In genomic region chr6:3361312-3362037, GRCh38 we compare ENCODE assay signal across 1 cellular context.
TF ChIP-seq lines count a peak whose summit lies in the region.

No MANE protein-coding gene starts in this region.

TF ChIP-seq in HepG2, 621 proteins besides CTCF, POLR2A, EP300 and RAD21 (continued from another document and continues in another):
- TF ChIP-seq, protein P1, sequence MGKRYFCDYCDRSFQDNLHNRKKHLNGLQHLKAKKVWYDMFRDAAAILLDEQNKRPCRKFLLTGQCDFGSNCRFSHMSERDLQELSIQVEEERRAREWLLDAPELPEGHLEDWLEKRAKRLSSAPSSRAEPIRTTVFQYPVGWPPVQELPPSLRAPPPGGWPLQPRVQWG (CRISPR knock-in tag; IDR thresholded peaks at IDR 0.05; ENCODE audit: borderline replicate concordance, low read depth) = no peak
- TF ChIP-seq ZFY (CRISPR knock-in tag; IDR thresholded peaks at IDR 0.05) (no peak; the same call in 1 of the 2 replicates), NR3C1 (CRISPR knock-in tag; IDR thresholded peaks at IDR 0.05) (no peak), PRMT3 (CRISPR knock-in tag; IDR thresholded peaks at IDR 0.05; ENCODE audit: borderline replicate concordance, low read depth) (no peak), MBD4 (IDR thresholded peaks at IDR 0.05; ENCODE audit: borderline replicate concordance, low read length) (no peak), TMF1 (CRISPR knock-in tag; IDR thresholded peaks at IDR 0.05; ENCODE audit: low read depth) (no peak), TFDP1 (CRISPR knock-in tag; IDR thresholded peaks at IDR 0.05; ENCODE audit: borderline replicate concordance) (no peak; the same call in 1 of the 2 replicates), RXRB (CRISPR knock-in tag; IDR thresholded peaks at IDR 0.05; ENCODE audit: borderline replicate concordance) (peak; percentile 61), ZNF383 (CRISPR knock-in tag; IDR thresholded peaks at IDR 0.05; ENCODE audit: borderline replicate concordance) (no peak), CEBPB (IDR thresholded peaks at IDR 0.05; ENCODE audit: borderline replicate concordance, low read depth, low read length) (no peak), EHMT2 (IDR thresholded peaks at IDR 0.05; ENCODE audit: borderline replicate concordance, low read depth, low read length) (no peak), ZNF251 (CRISPR knock-in tag; IDR thresholded peaks at IDR 0.05) (no peak), MATR3 (CRISPR knock-in tag; IDR thresholded peaks at IDR 0.05) (no peak), ZNF362 (CRISPR knock-in tag; IDR thresholded peaks at IDR 0.05; ENCODE audit: borderline replicate concordance) (no peak), RORA (CRISPR knock-in tag; IDR thresholded peaks at IDR 0.05) (no peak), JDP2 (CRISPR knock-in tag; IDR thresholded peaks at IDR 0.05; ENCODE audit: borderline replicate concordance) (no peak), FOXO1 (CRISPR knock-in tag; IDR thresholded peaks at IDR 0.05) (0 out of 2 replicates have a peak, but pooled peaks have one; percentile 19), FUBP1 (CRISPR knock-in tag; IDR thresholded peaks at IDR 0.05; ENCODE audit: borderline replicate concordance) (no peak), KDM3A (CRISPR knock-in tag; IDR thresholded peaks at IDR 0.05; ENCODE audit: low read depth) (no peak), TBL1XR1 (IDR thresholded peaks at IDR 0.05; ENCODE audit: borderline replicate concordance, low read length, partially characterized antibody) (no peak), ZNF451 (CRISPR knock-in tag; IDR thresholded peaks at IDR 0.05) (no peak), RFX1 (IDR thresholded peaks at IDR 0.05) (no peak), KAT8 (CRISPR knock-in tag; IDR thresholded peaks at IDR 0.05) (0 out of 2 replicates have a peak, but pooled peaks have one; percentile 15), KDM1A (CRISPR knock-in tag; IDR thresholded peaks at IDR 0.05) (peak; percentile 41; the same call in 1 of the 2 replicates), CHD2 (IDR thresholded peaks at IDR 0.05; ENCODE audit: low read depth, low read length) (no peak), PAF1 (CRISPR knock-in tag; IDR thresholded peaks at IDR 0.05) (0 out of 2 replicates have a peak, but pooled peaks have one; percentile 31), CEBPG (CRISPR knock-in tag; IDR thresholded peaks at IDR 0.05) (no peak), ZNF564 (CRISPR knock-in tag; IDR thresholded peaks at IDR 0.05) (no peak), IRF1 (CRISPR knock-in tag; IDR thresholded peaks at IDR 0.05; ENCODE audit: low read depth) (no peak), SMYD3 (CRISPR knock-in tag; IDR thresholded peaks at IDR 0.05) (no peak), HDAC2 (CRISPR knock-in tag; IDR thresholded peaks at IDR 0.05) (peak; percentile 72; the same call in 1 of the 2 replicates), ZNF282 (IDR thresholded peaks at IDR 0.05; ENCODE audit: partially characterized antibody) (no peak), ZNF552 (CRISPR knock-in tag; IDR thresholded peaks at IDR 0.05; ENCODE audit: borderline replicate concordance) (no peak), ZNF292 (CRISPR knock-in tag; IDR thresholded peaks at IDR 0.05; ENCODE audit: borderline replicate concordance, low read depth) (peak; percentile 43; the same call in 1 of the 2 replicates), ZBTB25 (CRISPR knock-in tag; IDR thresholded peaks at IDR 0.05) (no peak), ZNF225 (CRISPR knock-in tag; IDR thresholded peaks at IDR 0.05) (no peak), ZNF850 (CRISPR knock-in tag; conservative IDR thresholded peaks at IDR 0.05) (no peak), ZFP1 (CRISPR knock-in tag; IDR thresholded peaks at IDR 0.05) (no peak), ZNF230 (CRISPR knock-in tag; IDR thresholded peaks at IDR 0.05) (no peak), ZNF503 (CRISPR knock-in tag; IDR thresholded peaks at IDR 0.05) (no peak), LCORL (IDR thresholded peaks at IDR 0.05) (no peak), LCORL (CRISPR knock-in tag; IDR thresholded peaks at IDR 0.05) (0 out of 2 replicates have a peak, but pooled peaks have one; percentile 39), ZBTB38 (CRISPR knock-in tag; IDR thresholded peaks at IDR 0.05) (peak; percentile 67; the same call in 1 of the 2 replicates), HNRNPK (IDR thresholded peaks at IDR 0.05; ENCODE audit: low read depth, low read length, poor library complexity, severe bottlenecking) (no peak), NAIF1 (CRISPR knock-in tag; IDR thresholded peaks at IDR 0.05; ENCODE audit: borderline replicate concordance) (no peak), ZNF350 (CRISPR knock-in tag; IDR thresholded peaks at IDR 0.05; ENCODE audit: borderline replicate concordance, low read depth) (peak; percentile 56), SP5 (CRISPR knock-in tag; IDR thresholded peaks at IDR 0.05; ENCODE audit: borderline replicate concordance, low read depth) (peak; percentile 22; the same call in 1 of the 2 replicates), DNMT1 (CRISPR knock-in tag; IDR thresholded peaks at IDR 0.05) (no peak), HNF4A (CRISPR knock-in tag; IDR thresholded peaks at IDR 0.05) (peak; percentile 92)
- TF ChIP-seq, protein P2, sequence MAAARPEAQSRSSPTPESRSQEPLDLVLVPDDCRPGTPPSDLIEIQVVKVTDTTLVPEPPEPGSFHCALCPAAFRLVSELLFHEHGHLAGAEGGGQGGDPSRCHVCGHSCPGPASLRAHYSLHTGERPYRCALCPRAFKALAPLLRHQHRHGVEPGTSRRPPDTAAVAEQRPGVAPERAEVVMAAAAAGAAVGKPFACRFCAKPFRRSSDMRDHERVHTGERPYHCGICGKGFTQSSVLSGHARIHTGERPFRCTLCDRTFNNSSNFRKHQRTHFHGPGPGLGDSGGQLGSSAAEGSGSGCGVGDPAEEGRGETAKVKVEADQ (CRISPR knock-in tag; IDR thresholded peaks at IDR 0.05; ENCODE audit: borderline replicate concordance) = no peak
- TF ChIP-seq, protein P3, sequence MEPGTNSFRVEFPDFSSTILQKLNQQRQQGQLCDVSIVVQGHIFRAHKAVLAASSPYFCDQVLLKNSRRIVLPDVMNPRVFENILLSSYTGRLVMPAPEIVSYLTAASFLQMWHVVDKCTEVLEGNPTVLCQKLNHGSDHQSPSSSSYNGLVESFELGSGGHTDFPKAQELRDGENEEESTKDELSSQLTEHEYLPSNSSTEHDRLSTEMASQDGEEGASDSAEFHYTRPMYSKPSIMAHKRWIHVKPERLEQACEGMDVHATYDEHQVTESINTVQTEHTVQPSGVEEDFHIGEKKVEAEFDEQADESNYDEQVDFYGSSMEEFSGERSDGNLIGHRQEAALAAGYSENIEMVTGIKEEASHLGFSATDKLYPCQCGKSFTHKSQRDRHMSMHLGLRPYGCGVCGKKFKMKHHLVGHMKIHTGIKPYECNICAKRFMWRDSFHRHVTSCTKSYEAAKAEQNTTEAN (CRISPR knock-in tag; conservative IDR thresholded peaks at IDR 0.05) = no peak
- TF ChIP-seq, protein P4, sequence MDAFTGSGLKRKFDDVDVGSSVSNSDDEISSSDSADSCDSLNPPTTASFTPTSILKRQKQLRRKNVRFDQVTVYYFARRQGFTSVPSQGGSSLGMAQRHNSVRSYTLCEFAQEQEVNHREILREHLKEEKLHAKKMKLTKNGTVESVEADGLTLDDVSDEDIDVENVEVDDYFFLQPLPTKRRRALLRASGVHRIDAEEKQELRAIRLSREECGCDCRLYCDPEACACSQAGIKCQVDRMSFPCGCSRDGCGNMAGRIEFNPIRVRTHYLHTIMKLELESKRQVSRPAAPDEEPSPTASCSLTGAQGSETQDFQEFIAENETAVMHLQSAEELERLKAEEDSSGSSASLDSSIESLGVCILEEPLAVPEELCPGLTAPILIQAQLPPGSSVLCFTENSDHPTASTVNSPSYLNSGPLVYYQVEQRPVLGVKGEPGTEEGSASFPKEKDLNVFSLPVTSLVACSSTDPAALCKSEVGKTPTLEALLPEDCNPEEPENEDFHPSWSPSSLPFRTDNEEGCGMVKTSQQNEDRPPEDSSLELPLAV (CRISPR knock-in tag; conservative IDR thresholded peaks at IDR 0.05; ENCODE audit: low read depth) = no peak
- TF ChIP-seq, protein P5, sequence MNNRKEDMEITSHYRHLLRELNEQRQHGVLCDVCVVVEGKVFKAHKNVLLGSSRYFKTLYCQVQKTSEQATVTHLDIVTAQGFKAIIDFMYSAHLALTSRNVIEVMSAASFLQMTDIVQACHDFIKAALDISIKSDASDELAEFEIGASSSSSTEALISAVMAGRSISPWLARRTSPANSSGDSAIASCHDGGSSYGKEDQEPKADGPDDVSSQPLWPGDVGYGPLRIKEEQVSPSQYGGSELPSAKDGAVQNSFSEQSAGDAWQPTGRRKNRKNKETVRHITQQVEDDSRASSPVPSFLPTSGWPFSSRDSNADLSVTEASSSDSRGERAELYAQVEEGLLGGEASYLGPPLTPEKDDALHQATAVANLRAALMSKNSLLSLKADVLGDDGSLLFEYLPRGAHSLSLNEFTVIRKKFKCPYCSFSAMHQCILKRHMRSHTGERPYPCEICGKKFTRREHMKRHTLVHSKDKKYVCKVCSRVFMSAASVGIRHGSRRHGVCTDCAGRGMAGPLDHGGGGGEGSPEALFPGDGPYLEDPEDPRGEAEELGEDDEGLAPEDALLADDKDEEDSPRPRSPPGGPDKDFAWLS (CRISPR knock-in tag; IDR thresholded peaks at IDR 0.05; ENCODE audit: borderline replicate concordance) = no peak
